Comparison of ENCODE assay signal across 9 cellular contexts in genomic region chr5:122726990-122727616, GRCh38. TPM values are rescaled to one million over a fixed set of nuclear protein-coding genes. Genes with fewer than 3 reads are reported as not detected.
A peak's percentile ranks its signal among the peaks of the same experiment; 100 is the strongest.
DNase-seq lines count a peak whose midpoint lies in the region; ATAC-seq and TF ChIP-seq lines count a peak whose summit lies in the region.
"Had no signal": no experiment of that assay in that cellular context is flagged by ENCODE, and none has a peak within 500 bp of the region (broad histone marks: within the 10 kb centered on the region; RNA-seq: fewer than 3 reads in every experiment).

No MANE protein-coding gene starts in this region.

- H3K18ac ChIP-seq in IMR-90 (ENCODE audit: low read depth, low read length) = no peak overlapping the region

- WGBS in IMR-90 (ENCODE audit: extremely low coverage in 2 of 2, insufficient read length in 1 of 2), 2 experiments = no CpG with 5 or more reads among the region's 5 CpGs

- POLR2A ChIA-PET in IMR-90 (lab: Charles Lee; ENCODE audit: unreplicated experiment) = no interaction called here

- in situ Hi-C loops in IMR-90 (cut with MboI; ENCODE audit: low sequenced_read_pairs) = no loop called here

- no peaks in the 10 kb centered on the region for H3K79me1 ChIP-seq in IMR-90 (ENCODE audit: low read depth in 1 of 2, low read length in 2 of 2)

- H3K56ac ChIP-seq in IMR-90 (ENCODE audit: extremely low read depth, insufficient read depth, low read length) = no peak overlapping the region

- no peak overlapping the region for H2BK120ac ChIP-seq in IMR-90 (ENCODE audit: low read depth, low read length)

- no peak overlapping the region for H2AFZ ChIP-seq in IMR-90 (replicated peaks; ENCODE audit: low read length, poor library complexity)

- no peak for TF ChIP-seq POLR2A in IMR-90 (IDR thresholded peaks at IDR 0.05; ENCODE audit: low read depth, low read length)

- no peaks in the 10 kb centered on the region for H3K36me3 ChIP-seq in IMR-90 (ENCODE audit: control insufficient read depth, insufficient read depth, low read length)

- no peaks in the 10 kb centered on the region for H4K20me1 ChIP-seq in IMR-90 (ENCODE audit: insufficient read depth, low read length)

- no peak overlapping the region for H3K4ac ChIP-seq in IMR-90 (ENCODE audit: low read depth, low read length)

- H3K23ac ChIP-seq in IMR-90 (ENCODE audit: low read depth, low read length) = no peak overlapping the region

- no peak overlapping the region for H4K5ac ChIP-seq in IMR-90 (ENCODE audit: low read depth, low read length)

- no peak overlapping the region for H2BK20ac ChIP-seq in IMR-90 (ENCODE audit: low read depth, low read length)

- H4K91ac ChIP-seq in IMR-90 (ENCODE audit: insufficient read depth, low read depth, low read length) = no peak overlapping the region

- intact Hi-C loops in IMR-90 (cut with micrococcal nuclease) = no loop called here

- no peaks in the 10 kb centered on the region for H3K4me1 ChIP-seq in IMR-90 (ENCODE audit: control insufficient read depth, insufficient read depth, low read length)

- dilution Hi-C loops in IMR-90 (cut with HindIII; ENCODE audit: low sequenced_read_pairs, unreplicated experiment) = no loop called here

- no peak overlapping the region for H4K8ac ChIP-seq in IMR-90 (ENCODE audit: low read depth in 2 of 2, low read length in 2 of 2)

- no peak overlapping the region for H3K9ac ChIP-seq in IMR-90 (ENCODE audit: low read depth, low read length)

- no peaks in the 10 kb centered on the region for H3K9me3 ChIP-seq in IMR-90 (ENCODE audit: control insufficient read depth, insufficient read depth, low read length)

- no peak overlapping the region for H2AK5ac ChIP-seq in IMR-90 (ENCODE audit: low read depth, low read length)

- no peaks in the 10 kb centered on the region for H3K9me1 ChIP-seq in IMR-90 (ENCODE audit: insufficient read depth, low read length)

- DNase-seq in GM03348 (ENCODE audit: low spot score) = peak; percentile 74
- peak; percentile 77 for DNase-seq in IMR-90
- DNase-seq in fibroblast of villous mesenchyme (ENCODE audit: low read depth) = peak; percentile 22
- no peak for DNase-seq in NAMALWA (ENCODE audit: low spot score)
- DNase-seq in CD1c-positive myeloid dendritic cell (ENCODE audit: extremely low spot score) = no peak
- no peak for DNase-seq in HUDEP-2 (lab: John Stamatoyannopoulos, UW; ENCODE audit: unreplicated experiment in 76 of 76)
- no peak for DNase-seq in activated T-cell treated with anti-CD3 and anti-CD28 coated beads, Interleukin-2, amount 50 U/mL, for 48 hours
- DNase-seq: caudate nucleus had no signal

- no peak for TF ChIP-seq CTCF in IMR-90 (conservative IDR thresholded peaks at IDR 0.05; ENCODE audit: low read depth, low read length)
- TF ChIP-seq CTCF in fibroblast of villous mesenchyme (IDR thresholded peaks at IDR 0.05; ENCODE audit: insufficient read depth, low read depth, low read length) = no peak

- no peak overlapping the region for H3K14ac ChIP-seq in IMR-90 (replicated peaks; ENCODE audit: low read depth, low read length)

- CTCF ChIA-PET in IMR-90 (lab: Yijun Ruan, JAX) = interaction anchor here (0.7 kb wide), 1 partner anchor 1802 kb away, joined by 3 read pairs; no protein-coding TSS in a partner anchor

- TF ChIP-seq RAD21 in IMR-90 (IDR thresholded peaks at IDR 0.05; ENCODE audit: low read length) = no peak

- H3K4me2 ChIP-seq in IMR-90 (ENCODE audit: low read depth, low read length) = peak overlapping the region; percentile 66; the same call in 1 of the 2 replicates

- no peak overlapping the region for H3K27ac ChIP-seq in IMR-90 (ENCODE audit: insufficient read depth, low read length)

- no peak overlapping the region for H2AK9ac ChIP-seq in IMR-90 (replicated peaks; ENCODE audit: low read depth, low read length, poor library complexity)

- no peak overlapping the region for H2BK15ac ChIP-seq in IMR-90 (ENCODE audit: low read depth, low read length)

- ATAC-seq in GM21786 (IDR thresholded peaks at IDR 0.05; ENCODE audit: unreplicated experiment) (peak; percentile 49), IMR-90 (ENCODE audit: low read depth) (peak; percentile 67)

- no peak overlapping the region for H2BK5ac ChIP-seq in IMR-90 (ENCODE audit: low read depth, low read length, poor library complexity, severe bottlenecking)

- no peak overlapping the region for H3K4me3 ChIP-seq in IMR-90 (ENCODE audit: insufficient read depth, low read depth, low read length)
- H3K4me3 ChIP-seq in fibroblast of villous mesenchyme (ENCODE audit: low read depth, low read length) = no peak overlapping the region

- no peaks in the 10 kb centered on the region for H3K27me3 ChIP-seq in IMR-90 (ENCODE audit: control insufficient read depth, insufficient read depth, low read length)

- BruUV-seq in IMR-90 (replicated peaks; lab: Mats Ljungman, UMichigan) = no TSS peak

TF ChIP-seq in IMR-90, 13 proteins besides CTCF, POLR2A, EP300 and RAD21:
- TF ChIP-seq RCOR1 (IDR thresholded peaks at IDR 0.05; ENCODE audit: insufficient replicate concordance, low read length) (no peak), FOS (IDR thresholded peaks at IDR 0.05; ENCODE audit: low read depth, low read length) (peak; percentile 73; the same call in 1 of the 2 replicates), SMC3 (IDR thresholded peaks at IDR 0.05; ENCODE audit: low read depth, low read length) (no peak)

RNA-seq across cellular contexts. Expression of gene SNX2, which starts 47.8 kb away (rescaled TPM):
- total RNA-seq in IMR-90 (2012; rRNA removed) (52.9 and 54.7 TPM in 2 replicates), fibroblast of villous mesenchyme (65.4 and 66.9 TPM in 2 replicates)
- polyA plus RNA-seq in IMR-90 (2012; rRNA removed) = 24.9 and 26.3 TPM in 2 replicates
- polyA plus RNA-seq in IMR-90 (2012; cell fraction: cytosol; rRNA removed) = 6.7 and 8.8 TPM in 2 replicates
- polyA plus RNA-seq in IMR-90 (2012; cell fraction: nucleus; rRNA removed; ENCODE audit: low replicate concordance) = 2.9 and 8.8 TPM in 2 replicates

Comparison
In these comparisons a context has a peak if more than half of its experiments do, and no peak if none do; other contexts are left out.
1. DNase-seq: peak in GM03348 (single experiment), IMR-90 (single experiment) and fibroblast of villous mesenchyme (single experiment); none in NAMALWA (single experiment), CD1c-positive myeloid dendritic cell (single experiment), HUDEP-2 (0 of 76) and activated T-cell treated with anti-CD3 and anti-CD28 coated beads, Interleukin-2, amount 50 U/mL, for 48 hours (0 of 2).